Comparison of ENCODE assay signal across 8 cellular contexts in the genomic region with DNA sequence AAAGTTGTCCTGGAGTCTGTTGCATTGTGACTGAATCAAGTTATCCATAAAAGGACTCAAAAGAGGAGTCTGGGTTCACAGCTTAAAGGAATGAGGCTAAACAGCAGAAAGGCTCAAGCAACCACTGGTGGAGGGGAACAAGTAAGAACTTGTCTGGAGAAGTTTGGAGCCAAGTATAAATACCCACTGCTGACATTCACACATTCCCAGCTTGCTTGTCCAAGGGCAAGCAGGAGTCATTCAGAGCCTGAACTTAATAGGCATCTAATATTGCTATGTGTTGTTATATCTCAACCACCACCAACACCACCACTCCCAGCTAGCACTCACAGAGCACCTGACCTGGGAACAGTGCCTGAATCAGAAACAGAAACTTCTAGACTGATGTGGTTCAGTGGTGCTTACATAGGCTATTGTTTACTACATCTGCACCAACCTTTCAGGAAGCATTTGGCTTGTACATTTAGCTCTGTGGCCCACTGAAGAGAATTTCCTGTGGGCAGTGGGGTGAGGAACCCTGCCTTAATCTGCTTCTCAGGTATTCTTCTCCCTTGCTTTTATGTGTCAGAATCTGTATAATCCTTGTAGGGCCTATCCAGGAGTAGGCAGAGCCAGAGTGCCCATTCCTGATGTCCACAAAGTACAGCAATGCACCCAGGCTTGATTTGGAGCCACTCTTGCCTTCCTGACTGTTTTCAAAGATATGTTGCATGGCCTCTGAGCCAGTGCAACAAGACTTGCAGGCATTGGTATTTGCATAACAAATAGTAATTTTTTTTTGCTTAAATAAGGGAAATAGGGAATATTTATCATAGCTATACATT. TPM values are rescaled to one million over a fixed set of nuclear protein-coding genes. Genes with fewer than 3 reads are reported as not detected.
DNase-seq lines count a peak whose midpoint lies in the region; ATAC-seq and TF ChIP-seq lines count a peak whose summit lies in the region.
"Not testable (repeated sequence)": the region's sequence is repeated elsewhere in the genome, so short reads cannot be mapped to it uniquely, and the experiment has no call there.
"Had no signal": no experiment of that assay in that cellular context is flagged by ENCODE, and none has a peak within 500 bp of the region (broad histone marks: within the 10 kb centered on the region; RNA-seq: fewer than 3 reads in every experiment).

No MANE protein-coding gene starts in this region.

- not testable (repeated sequence) for H3K27me3 Mint-ChIP-seq in osteocyte (ENCODE audit: unreplicated experiment)

- peaks cover 12% of the 10 kb centered on the region for H3K4me1 ChIP-seq in RWPE2 (ENCODE audit: insufficient read depth, poor library complexity, severe bottlenecking)
- H3K4me1 ChIP-seq in mammary epithelial cell (ENCODE audit: insufficient read depth, low read length), result peaks cover 31% of the 10 kb centered on the region

- not testable (repeated sequence) for H3K4me3 Mint-ChIP-seq in osteocyte (ENCODE audit: unreplicated experiment)

- not testable (repeated sequence) for TF ChIP-seq CTCF in RWPE2 (IDR thresholded peaks at IDR 0.05; ENCODE audit: poor library complexity, severe bottlenecking); mammary epithelial cell (conservative IDR thresholded peaks at IDR 0.05 in 1 of 2, IDR thresholded peaks at IDR 0.05 in 1 of 2; ENCODE audit: extremely low read depth in 1 of 2, insufficient read depth in 1 of 2, low read depth in 1 of 2, low read length in 2 of 2); osteocyte (IDR thresholded peaks at IDR 0.05)

- H3K79me2 ChIP-seq in mammary epithelial cell (ENCODE audit: insufficient read depth, low read length), result not testable (repeated sequence)

- H4K20me1 ChIP-seq in mammary epithelial cell (ENCODE audit: insufficient read depth, low read length), result not testable (repeated sequence)

- not testable (repeated sequence) for H3K36me3 ChIP-seq in RWPE2 (ENCODE audit: low read depth); mammary epithelial cell (ENCODE audit: insufficient read depth, low read length)

- intact Hi-C loops in mammary epithelial cell (cut with micrococcal nuclease), result loop anchor here (1.0 to 2.0 kb wide), 6 partner anchors 17 to 315 kb away; partner anchors contain the start of gene SCN2A
- intact Hi-C loops in left ventricle myocardium superior (cut with micrococcal nuclease), result loop anchor here (10.0 kb wide), 1 partner anchor 303 kb away; no protein-coding TSS in a partner anchor

- not testable (repeated sequence) for H3K4me3 ChIP-seq in RWPE2 (ENCODE audit: severe bottlenecking); mammary epithelial cell (replicated peaks in 1 of 3; ENCODE audit: insufficient read depth in 1 of 3, low read depth in 2 of 3, low read length in 3 of 3)

- CTCF ChIA-PET in mammary epithelial cell (lab: Charles Lee; ENCODE audit: low non-redundant PET), result interaction anchor here (0.6 to 0.7 kb wide), 3 partner anchors 18 to 378 kb away, joined by 3 to 12 read pairs (median 11); no protein-coding TSS in a partner anchor

- H3K4me1 Mint-ChIP-seq in osteocyte (ENCODE audit: unreplicated experiment), result peaks cover 22% of the 10 kb centered on the region

- in situ Hi-C loops in mammary epithelial cell (cut with MboI; ENCODE audit: low sequenced_read_pairs in 2 of 2), result not testable (repeated sequence)

- not testable (repeated sequence) for H3K27me3 ChIP-seq in RWPE2 (ENCODE audit: insufficient read depth, poor library complexity, severe bottlenecking); mammary epithelial cell (ENCODE audit: insufficient read depth, low read length)

- H3K27ac Mint-ChIP-seq in osteocyte (ENCODE audit: unreplicated experiment), result peak overlapping the region; percentile 72

- peak overlapping the region; percentile 56 for H3K9ac ChIP-seq in mammary epithelial cell (ENCODE audit: insufficient read depth, low read length)

- H3K27ac ChIP-seq in RWPE2 (ENCODE audit: poor library complexity, severe bottlenecking) (peak overlapping the region; percentile 57), mammary epithelial cell (ENCODE audit: insufficient read depth, low read depth, low read length) (peak overlapping the region; percentile 91)

- peak overlapping the region; percentile 34 for H3K4me2 ChIP-seq in mammary epithelial cell (ENCODE audit: insufficient read depth, low read depth, low read length)

- not testable (repeated sequence) for BruUV-seq in mammary epithelial cell (replicated peaks; lab: Mats Ljungman, UMichigan)

- not testable (repeated sequence) for H3K9me3 Mint-ChIP-seq in osteocyte (ENCODE audit: unreplicated experiment)

- dilution Hi-C loops in mammary epithelial cell (cut with HindIII; ENCODE audit: low sequenced_read_pairs), result loop anchor here (25.0 kb wide), 1 partner anchor 155 kb away; the partner anchor contains the start of gene COBLL1

- not testable (repeated sequence) for H3K9me3 ChIP-seq in RWPE2 (ENCODE audit: severe bottlenecking); mammary epithelial cell (replicated peaks; ENCODE audit: insufficient read depth, low read length)

- DNase-seq in RWPE2 (ENCODE audit: low spot score); left ventricle myocardium superior; osteocyte (ENCODE audit: extremely low spot score, unreplicated experiment): not testable (repeated sequence)
- DNase-seq in mammary epithelial cell, result peak; percentile 90

- ATAC-seq in GM18867 (IDR thresholded peaks at IDR 0.05; ENCODE audit: unreplicated experiment) (peak; percentile 89), GM21786 (IDR thresholded peaks at IDR 0.05; ENCODE audit: unreplicated experiment) (peak; percentile 79), HG03159 (IDR thresholded peaks at IDR 0.05; ENCODE audit: unreplicated experiment) (peak; percentile 70), RWPE2 (ENCODE audit: low read depth) (peak; percentile 93), left ventricle myocardium superior (peak; percentile 57)

- H2AFZ ChIP-seq in mammary epithelial cell (ENCODE audit: low read depth, low read length), result peak overlapping the region; percentile 66

- not testable (repeated sequence) for H3K36me3 Mint-ChIP-seq in osteocyte (ENCODE audit: unreplicated experiment)

RNA-seq across cellular contexts. Expression of gene SLC38A11, which starts 36.5 kb away (rescaled TPM):
- total RNA-seq in mammary epithelial cell (not detected), left ventricle myocardium superior (1.0 TPM), osteocyte (not detected in 2 replicates)
- polyA plus RNA-seq in mammary epithelial cell, result 0.08 TPM
- not detected for polyA minus RNA-seq in mammary epithelial cell
- total RNA-seq: T-helper 1 cell treated with Interleukin-12 subunit alpha and Interleukin-12 subunit beta and Interleukin-4 antibody, amounts not matched to agents 30 ng/mL and 1 ng/mL, for 36 hours had no signal
